ENCODE assay signal across 6 cellular contexts in the genomic region with DNA sequence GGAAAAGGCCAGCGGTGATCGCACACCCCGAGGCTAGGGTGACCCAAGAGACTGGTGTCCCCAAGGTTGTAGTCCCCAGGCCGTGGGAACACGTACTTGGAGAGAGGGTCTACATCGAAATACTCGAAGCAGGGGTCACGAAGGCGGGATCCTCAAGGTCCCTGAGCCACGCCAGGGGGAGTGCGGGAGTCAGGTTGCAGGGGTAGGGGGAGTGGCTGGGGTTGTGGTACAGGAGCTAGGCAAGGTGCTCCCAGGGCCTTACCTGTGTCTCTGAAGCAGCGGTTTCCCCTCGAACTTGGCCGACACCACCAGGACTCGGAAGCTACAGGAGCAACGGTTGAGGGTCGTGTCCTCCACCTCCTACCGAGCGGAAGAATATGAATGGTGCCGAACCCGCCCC. TPM values are rescaled to one million over a fixed set of nuclear protein-coding genes. Genes with fewer than 3 reads are reported as not detected.
DNase-seq lines count a peak whose midpoint lies in the region; ATAC-seq and TF ChIP-seq lines count a peak whose summit lies in the region.
"Not testable (repeated sequence)": the region's sequence is repeated elsewhere in the genome, so short reads cannot be mapped to it uniquely, and the experiment has no call there.

No MANE protein-coding gene starts in this region.

- H3K9me3 ChIP-seq in CD4-positive, alpha-beta T cell (ENCODE audit: control insufficient read depth, low read length); body of pancreas; naive thymus-derived CD4-positive, alpha-beta T cell (ENCODE audit: control insufficient read depth in 2 of 3, low read length in 3 of 3): not testable (repeated sequence)

- H3K4me1 ChIP-seq in body of pancreas; naive thymus-derived CD4-positive, alpha-beta T cell (ENCODE audit: control insufficient read depth in 2 of 2, insufficient read depth in 2 of 2, low read length in 2 of 2): not testable (repeated sequence)

- H3K4me3 Mint-ChIP-seq in CD4-positive, alpha-beta T cell; naive thymus-derived CD4-positive, alpha-beta T cell: not testable (repeated sequence)

- H3K36me3 ChIP-seq in body of pancreas (replicated peaks in 1 of 2; ENCODE audit: insufficient read depth in 1 of 2, low read depth in 2 of 2); naive thymus-derived CD4-positive, alpha-beta T cell (ENCODE audit: control insufficient read depth in 2 of 3, insufficient read depth in 3 of 3, low read length in 3 of 3): not testable (repeated sequence)

- H3K36me3 Mint-ChIP-seq in CD4-positive, alpha-beta T cell (ENCODE audit: low read depth); naive thymus-derived CD4-positive, alpha-beta T cell: not testable (repeated sequence)

- H3K27me3 Mint-ChIP-seq in CD4-positive, alpha-beta T cell; naive thymus-derived CD4-positive, alpha-beta T cell: not testable (repeated sequence)

- POLR2A ChIA-PET in CD4-positive, alpha-beta T cell (lab: Charles Lee); naive thymus-derived CD4-positive, alpha-beta T cell (lab: Charles Lee): not testable (repeated sequence)

- TF ChIP-seq CTCF in CD4-positive, alpha-beta T cell (IDR thresholded peaks at IDR 0.05); body of pancreas (IDR thresholded peaks at IDR 0.05): not testable (repeated sequence)

- H3K27ac Mint-ChIP-seq in CD4-positive, alpha-beta T cell; naive thymus-derived CD4-positive, alpha-beta T cell: not testable (repeated sequence)

- H3K9me3 Mint-ChIP-seq in CD4-positive, alpha-beta T cell; naive thymus-derived CD4-positive, alpha-beta T cell: not testable (repeated sequence)

- H3K4me1 Mint-ChIP-seq in CD4-positive, alpha-beta T cell (ENCODE audit: low read depth); naive thymus-derived CD4-positive, alpha-beta T cell: not testable (repeated sequence)

- H3K27me3 ChIP-seq in CD4-positive, alpha-beta T cell (ENCODE audit: control insufficient read depth, insufficient read depth, low read length); body of pancreas; naive thymus-derived CD4-positive, alpha-beta T cell (ENCODE audit: control insufficient read depth in 2 of 2, insufficient read depth in 2 of 2, low read length in 2 of 2): not testable (repeated sequence)

- not testable (repeated sequence) for DNase-seq in CD4-positive, alpha-beta T cell; body of pancreas; naive thymus-derived CD4-positive, alpha-beta T cell

- intact Hi-C loops in CD4-positive, alpha-beta T cell (cut with DNase I, micrococcal nuclease); body of pancreas (cut with DNase I); naive thymus-derived CD4-positive, alpha-beta T cell (cut with micrococcal nuclease): not testable (repeated sequence)

- WGBS in body of pancreas, 2 donors = no CpG with 5 or more reads among the region's 21 CpGs

- H3K4me3 ChIP-seq in body of pancreas; naive thymus-derived CD4-positive, alpha-beta T cell (ENCODE audit: low read length): not testable (repeated sequence)

- TF ChIP-seq POLR2A in body of pancreas (IDR thresholded peaks at IDR 0.05) = not testable (repeated sequence)

- H3K27ac ChIP-seq in CD4-positive, alpha-beta T cell (ENCODE audit: low read depth, low read length); body of pancreas; naive thymus-derived CD4-positive, alpha-beta T cell (ENCODE audit: low read depth, low read length): not testable (repeated sequence)

- CTCF ChIA-PET in CD4-positive, alpha-beta T cell (lab: Charles Lee); naive thymus-derived CD4-positive, alpha-beta T cell (lab: Charles Lee): not testable (repeated sequence)

- ATAC-seq in CD4-positive, alpha-beta T cell (ENCODE audit: poor library complexity) = peak; percentile 33
- ATAC-seq in GM21423 (IDR thresholded peaks at IDR 0.05; ENCODE audit: unreplicated experiment) (peak; percentile 3), HG02943 (IDR thresholded peaks at IDR 0.05; ENCODE audit: low read depth, unreplicated experiment) (peak; percentile 3), HG03571 (IDR thresholded peaks at IDR 0.05; ENCODE audit: unreplicated experiment) (peak; percentile 6), body of pancreas (peak; percentile 23)
- peak; percentile 31 for ATAC-seq in naive thymus-derived CD4-positive, alpha-beta T cell

RNA-seq across cellular contexts. Expression of gene BOLA2, which starts 0.4 kb away (rescaled TPM):
- 1 to 10 TPM; 6.2 to 8.9 TPM for total RNA-seq in CD4-positive, alpha-beta T cell
- total RNA-seq in body of pancreas = 10 to 100 TPM in 1 of 2 donors, 1 to 10 TPM in 1; 5.2 to 16.2 TPM
- 10 to 100 TPM in 4 of 5 experiments, 1 to 10 TPM in 1; 8.6 to 18.9 (median 11.5) TPM for total RNA-seq in naive thymus-derived CD4-positive, alpha-beta T cell
- polyA plus RNA-seq in naive thymus-derived CD4-positive, alpha-beta T cell = 10 to 100 TPM; 14.0 to 21.2 TPM

RNA-seq across cellular contexts. Expression of gene SLX1B, which starts 0.6 kb away (rescaled TPM):
- 10 to 100 TPM; 18.8 to 21.2 TPM for total RNA-seq in CD4-positive, alpha-beta T cell
- 10 to 100 TPM; 20.8 to 52.7 TPM for total RNA-seq in body of pancreas
- 10 to 100 TPM; 19.6 to 46.5 (median 44.3) TPM for total RNA-seq in naive thymus-derived CD4-positive, alpha-beta T cell
- 10 to 100 TPM in 1 of 2 donors, 1 to 10 TPM in 1; 3.4 to 11.9 TPM for polyA plus RNA-seq in naive thymus-derived CD4-positive, alpha-beta T cell

RNA-seq across cellular contexts. Expression of gene SULT1A4, which starts 6.0 kb away (rescaled TPM):
- 1 to 10 TPM in 1 of 2 experiments, under 1 TPM in 1; 0.59 to 1.1 TPM for total RNA-seq in CD4-positive, alpha-beta T cell
- 1 to 10 TPM; 1.8 to 6.3 TPM for total RNA-seq in body of pancreas
- 1 to 10 TPM; 2.0 to 9.1 (median 6.0) TPM for total RNA-seq in naive thymus-derived CD4-positive, alpha-beta T cell
- 1 to 10 TPM in 1 of 2 donors, not detected in 1; 1.4 TPM for polyA plus RNA-seq in naive thymus-derived CD4-positive, alpha-beta T cell

RNA-seq across cellular contexts. Expression of gene NPIPB11, which starts 47.2 kb away (rescaled TPM):
- 1 to 10 TPM; 1.6 to 2.3 TPM for total RNA-seq in CD4-positive, alpha-beta T cell
- 1 to 10 TPM in 1 of 2 donors, under 1 TPM in 1; 0.78 to 1.6 TPM for total RNA-seq in body of pancreas
- total RNA-seq in naive thymus-derived CD4-positive, alpha-beta T cell = 1 to 10 TPM; 2.1 to 4.9 (median 2.6) TPM
- under 1 TPM; 0.20 to 0.67 TPM for polyA plus RNA-seq in naive thymus-derived CD4-positive, alpha-beta T cell

RNA-seq across cellular contexts. Expression of gene NPIPB12, which starts 52.5 kb away (rescaled TPM):
- total RNA-seq in CD4-positive, alpha-beta T cell = 10 to 100 TPM; 83.2 to 86.4 TPM
- total RNA-seq in body of pancreas = 10 to 100 TPM; 16.5 to 47.2 TPM
- total RNA-seq in naive thymus-derived CD4-positive, alpha-beta T cell = 100 to 1,000 TPM in 2 of 5 experiments, 10 to 100 TPM in 3; 73.1 to 189 (median 88.3) TPM
- 1 to 10 TPM; 3.7 to 9.5 TPM for polyA plus RNA-seq in naive thymus-derived CD4-positive, alpha-beta T cell
